Comparison of ENCODE assay signal across 8 cellular contexts in genomic region chr14:73026243-73026844, GRCh38.
A peak's percentile ranks its signal among the peaks of the same experiment; 100 is the strongest.
DNase-seq lines count a peak whose midpoint lies in the region; ATAC-seq and TF ChIP-seq lines count a peak whose summit lies in the region.

No MANE protein-coding gene starts in this region.

- ATAC-seq in stimulated activated memory B cell treated with anti-CD40 and anti-IgM and Interleukin-4, amounts not matched to agents 10 μg/mL and 1 μg/mL and 100 μg/mL, for 72 hours = peak; percentile 1
- ATAC-seq in HG02840 (IDR thresholded peaks at IDR 0.05; ENCODE audit: low FRiP score, unreplicated experiment) = no peak

- peaks cover 45% of the 10 kb centered on the region for H3K4me1 Mint-ChIP-seq in activated naive CD4-positive, alpha-beta T cell treated with anti-CD3 and anti-CD28 coated beads, Interleukin-2, amount 10 ng/mL, durations not matched to agents 7 days and 5 days
- H3K4me1 Mint-ChIP-seq in stimulated activated memory B cell treated with anti-CD40 and anti-IgM and Interleukin-4, amounts not matched to agents 10 μg/mL and 1 μg/mL and 100 μg/mL, for 72 hours = peaks cover 49% of the 10 kb centered on the region

- H3K27ac Mint-ChIP-seq in activated naive CD4-positive, alpha-beta T cell treated with anti-CD3 and anti-CD28 coated beads, Interleukin-2, amount 10 ng/mL, durations not matched to agents 7 days and 5 days = peak overlapping the region; percentile 75
- H3K27ac Mint-ChIP-seq in stimulated activated memory B cell treated with anti-CD40 and anti-IgM and Interleukin-4, amounts not matched to agents 10 μg/mL and 1 μg/mL and 100 μg/mL, for 72 hours = peak overlapping the region; percentile 52

- in situ Hi-C loops in GM13977 (cut with MboI; ENCODE audit: low pct_unique_long_range_greater_than_20kb, low sequenced_read_pairs, unreplicated experiment) = no loop called here

- peak overlapping the region; percentile 74 for H3K27ac ChIP-seq in HUES48 (ENCODE audit: low read depth, low read length)

- TF ChIP-seq CTCF in GM13977 (IDR thresholded peaks at IDR 0.05; ENCODE audit: extremely low read depth, insufficient read depth, missing control alignments) = no peak

- peak overlapping the region; percentile 91 for H3K4me3 Mint-ChIP-seq in activated naive CD4-positive, alpha-beta T cell treated with anti-CD3 and anti-CD28 coated beads, Interleukin-2, amount 10 ng/mL, durations not matched to agents 7 days and 5 days
- peak overlapping the region; percentile 82 for H3K4me3 Mint-ChIP-seq in stimulated activated memory B cell treated with anti-CD40 and anti-IgM and Interleukin-4, amounts not matched to agents 10 μg/mL and 1 μg/mL and 100 μg/mL, for 72 hours

- no peak for DNase-seq in activated naive CD4-positive, alpha-beta T cell treated with anti-CD3 and anti-CD28 coated beads, Interleukin-2, amount 10 ng/mL, durations not matched to agents 7 days and 5 days
- no peak for DNase-seq in amniotic stem cell (lab: John Stamatoyannopoulos, UW)
- DNase-seq in NCI-H1694 (lab: John Stamatoyannopoulos, UW) = no peak
- no peak for DNase-seq in GM13977 (ENCODE audit: low spot score)

- peaks cover 31% of the 10 kb centered on the region for H3K36me3 Mint-ChIP-seq in activated naive CD4-positive, alpha-beta T cell treated with anti-CD3 and anti-CD28 coated beads, Interleukin-2, amount 10 ng/mL, durations not matched to agents 7 days and 5 days
- peaks cover 28% of the 10 kb centered on the region for H3K36me3 Mint-ChIP-seq in stimulated activated memory B cell treated with anti-CD40 and anti-IgM and Interleukin-4, amounts not matched to agents 10 μg/mL and 1 μg/mL and 100 μg/mL, for 72 hours

- no peak overlapping the region for H3K9ac ChIP-seq in HUES48 (ENCODE audit: low read depth, low read length)

- H3K27me3 Mint-ChIP-seq in activated naive CD4-positive, alpha-beta T cell treated with anti-CD3 and anti-CD28 coated beads, Interleukin-2, amount 10 ng/mL, durations not matched to agents 7 days and 5 days = no peaks in the 10 kb centered on the region
- no peaks in the 10 kb centered on the region for H3K27me3 Mint-ChIP-seq in stimulated activated memory B cell treated with anti-CD40 and anti-IgM and Interleukin-4, amounts not matched to agents 10 μg/mL and 1 μg/mL and 100 μg/mL, for 72 hours

- peaks cover 23% of the 10 kb centered on the region for H3K36me3 ChIP-seq in HUES48 (ENCODE audit: control insufficient read depth, insufficient read depth, low read length)

- peaks cover 7% of the 10 kb centered on the region for H3K4me1 ChIP-seq in HUES48 (ENCODE audit: control insufficient read depth, insufficient read depth, low read length)

- no peaks in the 10 kb centered on the region for H3K27me3 ChIP-seq in HUES48 (ENCODE audit: control insufficient read depth, insufficient read depth, low read length)

- no peaks in the 10 kb centered on the region for H3K9me3 ChIP-seq in HUES48 (ENCODE audit: control insufficient read depth, insufficient read depth, low read length)

- peak overlapping the region; percentile 74 for H3K4me3 ChIP-seq in HUES48 (ENCODE audit: low read depth, low read length)
- H3K4me3 ChIP-seq in iPS-11a (ENCODE audit: low read depth, low read length) = peak overlapping the region; percentile 84

- CTCF ChIA-PET in activated naive CD4-positive, alpha-beta T cell treated with anti-CD3 and anti-CD28 coated beads, Interleukin-2, amount 10 ng/mL, durations not matched to agents 7 days and 5 days (lab: Charles Lee) = interaction anchor here (1.2 kb wide), 1 partner anchor 32 kb away, joined by 4 read pairs; the partner anchor contains the start of gene RBM25

- H3K9me3 Mint-ChIP-seq in activated naive CD4-positive, alpha-beta T cell treated with anti-CD3 and anti-CD28 coated beads, Interleukin-2, amount 10 ng/mL, durations not matched to agents 7 days and 5 days = no peaks in the 10 kb centered on the region
- no peaks in the 10 kb centered on the region for H3K9me3 Mint-ChIP-seq in stimulated activated memory B cell treated with anti-CD40 and anti-IgM and Interleukin-4, amounts not matched to agents 10 μg/mL and 1 μg/mL and 100 μg/mL, for 72 hours
